6 cellular contexts compared by ENCODE assay signal in the genomic region with DNA sequence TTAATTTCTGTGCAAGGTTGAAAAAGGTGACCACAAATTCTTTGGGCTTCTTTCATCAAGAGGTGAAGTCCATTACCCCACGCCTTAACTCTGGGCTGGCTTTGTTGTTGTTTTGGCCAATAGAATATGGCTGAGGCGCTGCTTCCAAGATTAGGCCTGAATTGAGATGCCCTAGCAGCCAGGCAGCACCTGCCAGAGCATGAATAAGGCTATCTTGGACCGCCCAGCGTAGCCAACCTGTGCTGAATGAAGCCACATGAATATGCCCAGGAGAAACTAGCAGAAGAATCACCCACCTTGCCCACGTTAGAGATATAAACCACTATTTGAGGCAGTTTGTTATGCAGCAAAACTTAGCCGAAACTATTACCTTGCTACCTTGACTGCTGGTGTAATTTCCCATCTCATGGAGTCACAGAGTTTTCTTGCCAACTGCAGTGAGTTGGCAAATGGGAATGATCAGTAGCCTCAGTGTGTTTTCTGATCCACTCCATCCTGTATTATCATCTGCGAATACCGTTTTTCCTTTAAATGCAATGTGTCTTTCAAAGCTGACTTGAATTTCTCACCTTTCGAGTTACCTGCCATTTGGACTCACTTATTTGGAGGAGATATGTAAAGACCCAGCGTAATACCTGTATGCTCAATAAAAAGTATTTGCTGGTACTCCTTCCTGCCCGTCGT.
DNase-seq lines count a peak whose midpoint lies in the region; ATAC-seq and TF ChIP-seq lines count a peak whose summit lies in the region.

No MANE protein-coding gene starts in this region.

- no peaks in the 10 kb centered on the region for H4K20me1 ChIP-seq in MM.1S (ENCODE audit: insufficient read depth, low read length)

- H3K9me2 ChIP-seq in MM.1S (replicated peaks; ENCODE audit: insufficient read depth, low read length): no peaks in the 10 kb centered on the region

- H2AFZ ChIP-seq in MM.1S (ENCODE audit: low read length): peak overlapping the region; percentile 49

- H3K9me3 ChIP-seq in MM.1S (replicated peaks; ENCODE audit: insufficient read depth, low read length) (no peaks in the 10 kb centered on the region), duodenal mucosa (ENCODE audit: control insufficient read depth in 1 of 2, low read length in 2 of 2) (no peaks in the 10 kb centered on the region)

- peaks cover 20% of the 10 kb centered on the region; the same call in 1 of the 2 replicates for H3K79me2 ChIP-seq in MM.1S (ENCODE audit: low read length)

- H3K27ac ChIP-seq in MM.1S (ENCODE audit: low read length) (peak overlapping the region; percentile 78; the same call in 1 of the 2 replicates), duodenal mucosa (ENCODE audit: low read depth, low read length) (peak overlapping the region; percentile 83)

- no peak for TF ChIP-seq CTCF in MM.1S (IDR thresholded peaks at IDR 0.05; ENCODE audit: low read length)

- peaks cover 5% of the 10 kb centered on the region; the same call in 1 of the 2 replicates for H3F3A ChIP-seq in MM.1S (ENCODE audit: insufficient read depth, low read length)

- DNase-seq in MM.1S (peak; percentile 12), skeletal muscle cell (ENCODE audit: low read depth) (no peak), NCI-H1417 treated with DMSO at 0.1 percent for 48 hours (lab: John Stamatoyannopoulos, UW) (no peak)
- no peak for DNase-seq in stimulated activated CD4-positive, alpha-beta T cell treated with anti-CD3 and anti-CD28 coated beads, Interleukin-2, amount 100 ng/mL, for 48 hours

- H3K4me2 ChIP-seq in MM.1S (ENCODE audit: low read depth, low read length): peak overlapping the region; percentile 96

- H3K9ac ChIP-seq in MM.1S (ENCODE audit: low read length): peak overlapping the region; percentile 84
- H3K9ac ChIP-seq in duodenal mucosa (ENCODE audit: low read depth in 1 of 2, low read length in 2 of 2): peak overlapping the region; percentile 91 to 94

- no peaks in the 10 kb centered on the region for H3K36me3 ChIP-seq in MM.1S (replicated peaks; ENCODE audit: insufficient read depth, low read length)
- H3K36me3 ChIP-seq in duodenal mucosa (ENCODE audit: control insufficient read depth in 1 of 2, insufficient read depth in 2 of 2, low read length in 2 of 2): no peaks in the 10 kb centered on the region

- H3K4me1 ChIP-seq in MM.1S (ENCODE audit: low read length): peaks cover 14% of the 10 kb centered on the region
- peaks cover 14 to 24% of the 10 kb centered on the region in 2 donors for H3K4me1 ChIP-seq in duodenal mucosa (ENCODE audit: control insufficient read depth in 1 of 2, insufficient read depth in 2 of 2, low read length in 2 of 2)

- H3K4me3 ChIP-seq in MM.1S (ENCODE audit: low read length): peak overlapping the region; percentile 77
- peak overlapping the region; percentile 95 to 99 for H3K4me3 ChIP-seq in duodenal mucosa (ENCODE audit: low read depth in 1 of 2, low read length in 2 of 2)
- peak overlapping the region; percentile 86 for H3K4me3 ChIP-seq in skeletal muscle cell (ENCODE audit: low read depth, low read length)

- no peaks in the 10 kb centered on the region for H3K27me3 ChIP-seq in MM.1S (replicated peaks; ENCODE audit: insufficient read depth, low read length)
- no peaks in the 10 kb centered on the region for H3K27me3 ChIP-seq in duodenal mucosa (ENCODE audit: control insufficient read depth in 1 of 2, insufficient read depth in 2 of 2, low read length in 2 of 2)

- no peak for ATAC-seq in GM21390 (IDR thresholded peaks at IDR 0.05; ENCODE audit: unreplicated experiment)
